In the genomic region with DNA sequence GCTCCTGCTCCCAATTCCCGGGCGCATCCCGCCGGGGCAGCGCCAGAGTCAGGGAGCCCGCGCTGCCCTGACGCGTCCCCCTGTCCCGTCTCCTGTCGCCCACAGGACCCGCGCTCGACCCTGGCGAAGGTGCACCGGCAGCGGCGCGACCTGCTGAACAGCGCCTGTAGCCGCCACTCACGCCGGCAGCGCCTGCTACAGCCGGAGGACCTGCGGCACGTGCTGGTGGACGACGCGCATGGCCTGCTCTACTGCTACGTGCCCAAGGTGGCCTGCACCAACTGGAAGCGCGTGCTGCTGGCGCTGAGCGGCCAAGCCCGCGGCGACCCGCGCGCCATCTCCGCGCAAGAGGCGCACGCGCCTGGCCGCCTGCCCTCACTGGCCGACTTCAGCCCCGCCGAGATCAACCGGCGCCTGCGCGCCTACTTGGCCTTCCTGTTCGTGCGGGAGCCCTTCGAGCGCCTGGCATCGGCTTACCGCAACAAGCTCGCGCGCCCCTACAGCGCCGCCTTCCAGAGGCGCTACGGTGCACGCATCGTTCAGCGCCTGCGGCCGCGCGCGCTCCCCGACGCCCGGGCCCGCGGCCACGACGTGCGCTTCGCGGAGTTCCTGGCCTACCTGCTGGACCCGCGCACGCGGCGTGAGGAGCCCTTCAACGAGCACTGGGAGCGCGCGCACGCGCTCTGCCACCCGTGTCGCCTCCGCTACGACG, we compare ENCODE assay signal across 18 cellular contexts. TPM values are rescaled to one million over a fixed set of nuclear protein-coding genes. Genes with fewer than 3 reads are reported as not detected.
DNase-seq lines count a peak whose midpoint lies in the region; ATAC-seq, FAIRE-seq and TF ChIP-seq lines count a peak whose summit lies in the region.
"Had no signal": no experiment of that assay in that cellular context is flagged by ENCODE, and none has a peak within 500 bp of the region (broad histone marks: within the 10 kb centered on the region; RNA-seq: fewer than 3 reads in every experiment).

No MANE protein-coding gene starts in this region.

- H3K18ac ChIP-seq in H1 (ENCODE audit: extremely low read depth, low read length), result no peak overlapping the region

- H2BK120ac ChIP-seq in H1 (replicated peaks; ENCODE audit: low read depth, low read length), result no peak overlapping the region

- no peaks in the 10 kb centered on the region for H3K79me2 ChIP-seq in H1 (ENCODE audit: control insufficient read depth in 1 of 2, insufficient read depth in 2 of 2, low read length in 2 of 2)

- no peak overlapping the region for H3K27ac ChIP-seq in H1 (ENCODE audit: low read depth, low read length)
- H3K27ac ChIP-seq: body of pancreas, thyroid gland had no signal

- POLR2A ChIA-PET in H1 (lab: Charles Lee; ENCODE audit: partially characterized antibody), result no interaction called here

- H4K20me1 ChIP-seq in H1 (replicated peaks in 1 of 2; ENCODE audit: control insufficient read depth in 1 of 2, insufficient read depth in 2 of 2, low read length in 2 of 2), result peaks cover 0 to 5% of the 10 kb centered on the region in 2 experiments

- H3K79me1 ChIP-seq in H1 (ENCODE audit: low read depth, low read length), result no peaks in the 10 kb centered on the region

- peak; percentile 55 for DNase-seq in activated effector memory CD4-positive, alpha-beta T cell treated with anti-CD3 and anti-CD28 coated beads, Interleukin-2, amount 50 U/mL, for 16 hours
- DNase-seq in activated effector memory CD4-positive, alpha-beta T cell treated with Interleukin-2 at 50 U/mL for 16 hours, result no peak
- DNase-seq in H1 (ENCODE audit: low read depth in 1 of 2, low spot score in 2 of 2) (peak in 1 of 2 experiments; percentile 50), type B pancreatic cell (ENCODE audit: extremely low spot score, unreplicated experiment) (peak; percentile 68), HTR-8/SVneo (ENCODE audit: insufficient read length, low spot score) (no peak), NCI-H2107 treated with DMSO at 0.1 percent for 48 hours (lab: John Stamatoyannopoulos, UW; ENCODE audit: unreplicated experiment) (no peak), NCI-H748 treated with DMSO at 0.1 percent for 48 hours (lab: John Stamatoyannopoulos, UW) (no peak)
- DNase-seq in natural killer cell treated with Interleukin-12 subunit alpha and Interleukin-12 subunit beta and Interleukin-15 and Interleukin-18, amount 100 ng/mL, for 72 hours (ENCODE audit: low spot score), result peak; percentile 55
- DNase-seq: effector CD8-positive, alpha-beta T cell; kidney glomerular epithelial cell; naive B cell; NCI-H1105 treated with DMSO at 0.1 percent for 48 hours; NCI-H446 treated with DMSO at 0.1 percent for 48 hours; PC-3; thyroid gland had no signal

- peaks cover 19 to 22% of the 10 kb centered on the region in 2 donors for H3K4me1 Mint-ChIP-seq in natural killer cell treated with Interleukin-12 subunit alpha and Interleukin-12 subunit beta and Interleukin-15 and Interleukin-18, amount 100 ng/mL, for 72 hours (ENCODE audit: low read depth in 2 of 2)
- no peaks in the 10 kb centered on the region for H3K4me1 Mint-ChIP-seq in type B pancreatic cell (ENCODE audit: unreplicated experiment)
- H3K4me1 Mint-ChIP-seq: activated T-helper 17 cell treated with anti-CD3 and anti-CD28 coated beads, Interleukin-2, amount 50 U/mL, for 72 hours had no signal

- peak overlapping the region; percentile 74; the same call in 1 of the 2 replicates for H4K8ac ChIP-seq in H1 (ENCODE audit: extremely low read depth, insufficient read depth, low read length)

- H3K9me3 ChIP-seq in H1 (ENCODE audit: insufficient read depth in 2 of 2, low read depth in 1 of 2, low read length in 1 of 2), result no peaks in the 10 kb centered on the region
- H3K9me3 ChIP-seq: body of pancreas, thyroid gland had no signal

- TF ChIP-seq RAD21 in H1 (IDR thresholded peaks at IDR 0.05 in 1 of 2, conservative IDR thresholded peaks at IDR 0.05 in 1 of 2; ENCODE audit: low read depth in 2 of 2, low read length in 2 of 2), result no peak

- H2BK12ac ChIP-seq in H1 (ENCODE audit: low read depth, low read length), result no peak overlapping the region

- H3K27ac Mint-ChIP-seq in natural killer cell treated with Interleukin-12 subunit alpha and Interleukin-12 subunit beta and Interleukin-15 and Interleukin-18, amount 100 ng/mL, for 72 hours, result no peak overlapping the region
- no peak overlapping the region for H3K27ac Mint-ChIP-seq in type B pancreatic cell
- H3K27ac Mint-ChIP-seq: activated T-helper 17 cell treated with anti-CD3 and anti-CD28 coated beads, Interleukin-2, amount 50 U/mL, for 72 hours; naive B cell; T-cell had no signal

- H2BK15ac ChIP-seq in H1 (ENCODE audit: low read length), result no peak overlapping the region

- no peak overlapping the region for H3K4me3 ChIP-seq in H1 (ENCODE audit: extremely low read depth in 1 of 4, insufficient read depth in 2 of 4, low read depth in 3 of 4, low read length in 4 of 4)
- H3K4me3 ChIP-seq: body of pancreas, thyroid gland had no signal

- H2AFZ ChIP-seq in H1 (ENCODE audit: low read length), result 0 out of 2 replicates have a peak overlapping the region, but pooled peaks have one; percentile 32

- FAIRE-seq in H1 (lab: Jason Lieb, UNC) (no peak), HTR-8/SVneo (lab: Jason Lieb, UNC) (no peak)

- TF ChIP-seq EP300 in H1 (IDR thresholded peaks at IDR 0.05; ENCODE audit: borderline replicate concordance in 1 of 2, low read depth in 2 of 2, low read length in 2 of 2), result no peak

- no peak overlapping the region for H3K14ac ChIP-seq in H1 (ENCODE audit: insufficient read length)

- CTCF ChIA-PET in H1 (lab: Charles Lee; ENCODE audit: partially characterized antibody), result interaction anchor here (1.0 to 2.5 kb wide), 4 partner anchors 9 to 19 kb away, joined by 3 to 7 read pairs (median 6); no protein-coding TSS in a partner anchor

- H3K4ac ChIP-seq in H1 (replicated peaks; ENCODE audit: insufficient read length, low read depth, low read length), result no peak overlapping the region

- H3K9ac ChIP-seq in H1 (replicated peaks in 1 of 4; ENCODE audit: extremely low read depth in 1 of 4, low read depth in 3 of 4, low read length in 3 of 4), result no peak overlapping the region

- H3K4me1 ChIP-seq in H1 (replicated peaks in 1 of 4; ENCODE audit: control insufficient read depth in 3 of 4, insufficient read depth in 4 of 4, low read length in 3 of 4), result no peaks in the 10 kb centered on the region
- H3K4me1 ChIP-seq: body of pancreas, thyroid gland had no signal

- peaks cover 0 to 5% (median 2%) of the 10 kb centered on the region in 4 experiments; a peak in 1 of 7 replicates for H3K27me3 ChIP-seq in H1 (replicated peaks in 1 of 4; ENCODE audit: control insufficient read depth in 3 of 4, extremely low read depth in 1 of 4, insufficient read depth in 3 of 4, low read length in 3 of 4)
- H3K27me3 ChIP-seq: body of pancreas had no signal

- H3K23ac ChIP-seq in H1 (ENCODE audit: insufficient read length), result no peak overlapping the region

- no peak overlapping the region for H2BK20ac ChIP-seq in H1 (ENCODE audit: low read length)

- peaks cover 7% of the 10 kb centered on the region; the same call in 1 of the 2 replicates for H3K23me2 ChIP-seq in H1 (ENCODE audit: low read depth, low read length)

- H3K27me3 Mint-ChIP-seq in natural killer cell treated with Interleukin-12 subunit alpha and Interleukin-12 subunit beta and Interleukin-15 and Interleukin-18, amount 100 ng/mL, for 72 hours, result peaks cover 0 to 22% of the 10 kb centered on the region in 2 donors
- H3K27me3 Mint-ChIP-seq in type B pancreatic cell, result peaks cover 4% of the 10 kb centered on the region

- TF ChIP-seq POLR2A in H1 (IDR thresholded peaks at IDR 0.05; ENCODE audit: control extremely low read depth in 1 of 2, low read depth in 2 of 2, low read length in 2 of 2), result no peak

- no peak overlapping the region for H4K5ac ChIP-seq in H1 (ENCODE audit: insufficient read length, low read depth, low read length)

- H3K36me3 ChIP-seq in H1 (ENCODE audit: control insufficient read depth in 2 of 4, insufficient read depth in 4 of 4, low read length in 3 of 4), result no peaks in the 10 kb centered on the region; a peak in 1 of 8 replicates
- H3K36me3 ChIP-seq: thyroid gland had no signal

- H3K36me3 Mint-ChIP-seq in natural killer cell treated with Interleukin-12 subunit alpha and Interleukin-12 subunit beta and Interleukin-15 and Interleukin-18, amount 100 ng/mL, for 72 hours, result peaks cover 4% of the 10 kb centered on the region
- no peaks in the 10 kb centered on the region for H3K36me3 Mint-ChIP-seq in type B pancreatic cell
- H3K36me3 Mint-ChIP-seq: naive B cell, T-cell had no signal

- no peaks in the 10 kb centered on the region for H3K9me3 Mint-ChIP-seq in natural killer cell treated with Interleukin-12 subunit alpha and Interleukin-12 subunit beta and Interleukin-15 and Interleukin-18, amount 100 ng/mL, for 72 hours
- no peaks in the 10 kb centered on the region for H3K9me3 Mint-ChIP-seq in type B pancreatic cell
- H3K9me3 Mint-ChIP-seq: activated T-helper 17 cell treated with anti-CD3 and anti-CD28 coated beads, Interleukin-2, amount 50 U/mL, for 72 hours; T-cell had no signal

- H2AK5ac ChIP-seq in H1 (ENCODE audit: low read depth, low read length), result no peak overlapping the region

- no peak overlapping the region for H3K4me3 Mint-ChIP-seq in natural killer cell treated with Interleukin-12 subunit alpha and Interleukin-12 subunit beta and Interleukin-15 and Interleukin-18, amount 100 ng/mL, for 72 hours
- no peak overlapping the region for H3K4me3 Mint-ChIP-seq in type B pancreatic cell
- H3K4me3 Mint-ChIP-seq: activated T-helper 17 cell treated with anti-CD3 and anti-CD28 coated beads, Interleukin-2, amount 50 U/mL, for 72 hours; naive B cell; T-cell had no signal

- TF ChIP-seq CTCF in H1 (IDR thresholded peaks at IDR 0.05; ENCODE audit: control extremely low read depth in 1 of 3, insufficient read depth in 1 of 3, low read depth in 1 of 3, low read length in 3 of 3) (no peak), type B pancreatic cell (conservative IDR thresholded peaks at IDR 0.05) (no peak)

- no peak overlapping the region for H3K56ac ChIP-seq in H1 (replicated peaks; ENCODE audit: insufficient read length, low read depth, low read length)

- H4K91ac ChIP-seq in H1 (replicated peaks; ENCODE audit: insufficient read length, low read length), result no peak overlapping the region

- no peak overlapping the region for H3K4me2 ChIP-seq in H1 (ENCODE audit: insufficient read depth in 1 of 2, low read depth in 2 of 2, low read length in 2 of 2)

- no peak for ATAC-seq in natural killer cell treated with Interleukin-12 subunit alpha and Interleukin-12 subunit beta and Interleukin-15 and Interleukin-18, amount 100 ng/mL, for 72 hours
- ATAC-seq: activated T-helper 17 cell treated with anti-CD3 and anti-CD28 coated beads, Interleukin-2, amount 50 U/mL, for 72 hours; body of pancreas; T-cell had no signal

- 82% methylated on average over 91 of the region's 101 CpGs; no CpG with 5 or more reads in 1 of the 2 experiments for WGBS in H1 (ENCODE audit: extremely low coverage in 1 of 2, insufficient coverage in 1 of 2, insufficient read length in 1 of 2, insufficient replicate concordance in 2 of 2, low coverage in 1 of 2, low lambda C conversion rate in 2 of 2, missing lambda C conversion rate in 1 of 2), 2 experiments

- no peak overlapping the region for H2BK5ac ChIP-seq in H1 (ENCODE audit: low read depth, low read length)

RNA-seq across cellular contexts. Expression of gene C3orf22, which starts 16.9 kb away (rescaled TPM):
- total RNA-seq in H1 (2021; fragmentation: NEBNext Ultra II Directional; extraction: Animal tissue kit (Norgen Biotek cat#: 25700)), result not detected in 2 replicates
- polyA plus RNA-seq in H1 (2011; rRNA removed), result not detected in 2 replicates
- polyA plus RNA-seq in H1 (2011; cell fraction: cytosol; rRNA removed), result not detected
- not detected for polyA plus RNA-seq in H1 (2011; cell fraction: nucleus; rRNA removed)
- polyA plus RNA-seq in H1 (2012, experiment 1 of 2), result not detected in 4 replicates
- not detected for polyA plus RNA-seq in H1 (2012, experiment 2 of 2)
- polyA plus RNA-seq in H1 (2013, experiment 1 of 2), result not detected
- not detected for polyA plus RNA-seq in H1 (2013, experiment 2 of 2)
- not detected in 2 replicates for polyA minus RNA-seq in H1 (2011; rRNA and poly(A)+ RNA removed)
- not detected for polyA minus RNA-seq in H1 (2011; cell fraction: cytosol; rRNA and poly(A)+ RNA removed)
- not detected for polyA minus RNA-seq in H1 (2011; cell fraction: nucleus; rRNA and poly(A)+ RNA removed)
- total RNA-seq in natural killer cell treated with Interleukin-12 subunit alpha and Interleukin-12 subunit beta and Interleukin-15 and Interleukin-18, amount 100 ng/mL, for 72 hours, result not detected
- total RNA-seq in type B pancreatic cell (ENCODE audit: low replicate concordance), result not detected in 2 replicates
- total RNA-seq: activated T-helper 17 cell treated with anti-CD3 and anti-CD28 coated beads, Interleukin-2, amount 50 U/mL, for 72 hours; body of pancreas; PC-3; T-cell; thyroid gland had no signal

RNA-seq across cellular contexts. Expression of gene CHST13, which starts 17.8 kb away (rescaled TPM):
- 5.4 and 5.9 TPM in 2 replicates for total RNA-seq in H1 (2021; fragmentation: NEBNext Ultra II Directional; extraction: Animal tissue kit (Norgen Biotek cat#: 25700))
- 11.7 and 15.6 TPM in 2 replicates for polyA plus RNA-seq in H1 (2011; rRNA removed)
- polyA plus RNA-seq in H1 (2011; cell fraction: cytosol; rRNA removed), result 7.5 TPM
- polyA plus RNA-seq in H1 (2011; cell fraction: nucleus; rRNA removed), result 7.6 TPM
- 2.1 to 6.2 TPM (median 5.1 TPM) in 4 replicates for polyA plus RNA-seq in H1 (2012, experiment 1 of 2)
- 5.3 TPM for polyA plus RNA-seq in H1 (2012, experiment 2 of 2)
- polyA plus RNA-seq in H1 (2013, experiment 1 of 2), result 9.0 TPM
- polyA plus RNA-seq in H1 (2013, experiment 2 of 2), result 9.3 TPM
- polyA minus RNA-seq in H1 (2011; rRNA and poly(A)+ RNA removed), result 0.22 and 0.57 TPM in 2 replicates
- polyA minus RNA-seq in H1 (2011; cell fraction: cytosol; rRNA and poly(A)+ RNA removed), result 4.1 TPM
- polyA minus RNA-seq in H1 (2011; cell fraction: nucleus; rRNA and poly(A)+ RNA removed), result 2.8 TPM
- under 1 TPM in 1 of 2 donors, not detected in 1; 0.98 TPM for total RNA-seq in natural killer cell treated with Interleukin-12 subunit alpha and Interleukin-12 subunit beta and Interleukin-15 and Interleukin-18, amount 100 ng/mL, for 72 hours
- 0.31 and 0.67 TPM in 2 replicates for total RNA-seq in type B pancreatic cell (ENCODE audit: low replicate concordance)
- total RNA-seq: activated T-helper 17 cell treated with anti-CD3 and anti-CD28 coated beads, Interleukin-2, amount 50 U/mL, for 72 hours; PC-3 had no signal

RNA-seq across cellular contexts. Expression of gene UROC1, which starts 24.2 kb away (rescaled TPM):
- total RNA-seq in H1 (2021; fragmentation: NEBNext Ultra II Directional; extraction: Animal tissue kit (Norgen Biotek cat#: 25700)), result not detected in 2 replicates
- polyA plus RNA-seq in H1 (2011; rRNA removed), result 0.03 and 0.09 TPM in 2 replicates
- polyA plus RNA-seq in H1 (2011; cell fraction: cytosol; rRNA removed), result 0.05 TPM
- polyA plus RNA-seq in H1 (2011; cell fraction: nucleus; rRNA removed), result 0.10 TPM
- 0.05 TPM in 2 of 4 replicates, not detected in the others for polyA plus RNA-seq in H1 (2012, experiment 1 of 2)
- not detected for polyA plus RNA-seq in H1 (2012, experiment 2 of 2)
- not detected for polyA plus RNA-seq in H1 (2013, experiment 1 of 2)
- polyA plus RNA-seq in H1 (2013, experiment 2 of 2), result 0.04 TPM
- polyA minus RNA-seq in H1 (2011; rRNA and poly(A)+ RNA removed), result 0.05 TPM in 1 of 2 replicates, not detected in the other
- polyA minus RNA-seq in H1 (2011; cell fraction: cytosol; rRNA and poly(A)+ RNA removed), result not detected
- not detected for polyA minus RNA-seq in H1 (2011; cell fraction: nucleus; rRNA and poly(A)+ RNA removed)
- not detected for total RNA-seq in natural killer cell treated with Interleukin-12 subunit alpha and Interleukin-12 subunit beta and Interleukin-15 and Interleukin-18, amount 100 ng/mL, for 72 hours
- not detected in 2 replicates for total RNA-seq in type B pancreatic cell (ENCODE audit: low replicate concordance)
- total RNA-seq: activated T-helper 17 cell treated with anti-CD3 and anti-CD28 coated beads, Interleukin-2, amount 50 U/mL, for 72 hours; body of pancreas; PC-3; thyroid gland had no signal

Comparison
In these comparisons a context has a peak if more than half of its experiments do, and no peak if none do; other contexts are left out.
1. DNase-seq: peak in activated effector memory CD4-positive, alpha-beta T cell treated with anti-CD3 and anti-CD28 coated beads, Interleukin-2, amount 50 U/mL, for 16 hours (single experiment), natural killer cell treated with Interleukin-12 subunit alpha and Interleukin-12 subunit beta and Interleukin-15 and Interleukin-18, amount 100 ng/mL, for 72 hours (single experiment) and type B pancreatic cell (single experiment); none in activated effector memory CD4-positive, alpha-beta T cell treated with Interleukin-2 at 50 U/mL for 16 hours (single experiment), HTR-8/SVneo (single experiment), NCI-H2107 treated with DMSO at 0.1 percent for 48 hours (single experiment) and NCI-H748 treated with DMSO at 0.1 percent for 48 hours (single experiment).